Comparison of ENCODE assay signal across 9 cellular contexts in the genomic region with DNA sequence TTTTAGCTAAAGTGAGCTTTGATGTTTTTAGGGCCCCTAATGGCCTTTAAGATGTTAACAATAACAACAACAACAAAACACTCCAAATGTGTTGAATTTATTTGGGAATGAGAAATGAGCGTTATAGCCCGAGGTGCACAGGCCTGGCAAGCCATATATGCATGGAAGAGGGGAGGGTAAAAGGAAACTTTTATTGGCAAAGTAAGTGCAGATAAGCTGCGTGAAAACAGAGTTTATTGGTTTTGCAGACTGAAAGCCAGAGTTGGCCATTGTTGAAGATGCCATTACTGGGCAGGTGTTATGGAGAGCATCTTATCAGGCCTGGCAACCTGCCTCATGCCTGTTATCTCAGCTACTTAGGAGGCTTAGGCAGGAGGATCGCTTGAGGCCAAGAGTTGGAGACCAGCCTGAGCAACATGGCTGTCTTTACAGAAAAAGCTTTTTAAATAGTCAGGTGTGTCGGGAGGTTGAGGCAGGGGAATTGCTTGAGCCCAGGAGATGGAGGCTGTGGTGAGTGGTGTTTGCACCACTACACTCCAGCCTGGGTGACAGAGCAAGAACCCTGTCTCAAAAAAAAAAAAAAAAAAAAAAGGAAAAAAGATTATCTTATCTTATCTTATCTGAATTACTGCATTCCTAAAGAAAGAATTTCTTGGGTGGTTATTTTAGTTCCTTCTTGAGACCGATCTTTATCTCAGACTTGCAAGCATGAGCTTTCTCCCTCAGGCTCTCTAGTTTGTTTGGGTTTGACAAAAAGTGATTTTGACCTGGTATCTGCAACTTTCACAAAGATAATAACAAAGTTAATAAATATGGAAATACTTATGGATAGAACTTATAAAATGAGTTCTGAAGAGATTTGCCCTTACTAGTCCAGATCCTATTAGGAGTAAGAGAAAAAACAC. TPM values are rescaled to one million over a fixed set of nuclear protein-coding genes. Genes with fewer than 3 reads are reported as not detected.
DNase-seq lines count a peak whose midpoint lies in the region; ATAC-seq lines count a peak whose summit lies in the region.
"Had no signal": no experiment of that assay in that cellular context is flagged by ENCODE, and none has a peak within 500 bp of the region (broad histone marks: within the 10 kb centered on the region; RNA-seq: fewer than 3 reads in every experiment).

No MANE protein-coding gene starts in this region.

- H3K4me3 ChIP-seq in iPS-18c (ENCODE audit: insufficient read depth, low read depth, low read length) = peak overlapping the region; percentile 88; the same call in 1 of the 2 replicates

- no peaks in the 10 kb centered on the region for H3K9me3 Mint-ChIP-seq in activated CD4-positive, alpha-beta T cell treated with anti-CD3 and anti-CD28 coated beads, Interleukin-2, amount 10 ng/mL, durations not matched to agents 24 days and 14 days
- H3K9me3 Mint-ChIP-seq in activated naive CD8-positive, alpha-beta T cell (ENCODE audit: low read depth) = no peaks in the 10 kb centered on the region

- DNase-seq in activated CD4-positive, alpha-beta T cell treated with anti-CD3 and anti-CD28 coated beads, Interleukin-2, amount 10 ng/mL, durations not matched to agents 24 days and 14 days = no peak
- DNase-seq in activated CD4-positive, alpha-beta T cell treated with anti-CD3 and anti-CD28 coated beads, Interleukin-2, amount 50 U/mL, for 4 hours = no peak
- no peak for DNase-seq in substantia nigra (lab: John Stamatoyannopoulos, UW)
- no peak for DNase-seq in DMS153 treated with DMSO at 0.1 percent for 48 hours (lab: John Stamatoyannopoulos, UW; ENCODE audit: unreplicated experiment)
- no peak for DNase-seq in hepatic stellate cell (ENCODE audit: low spot score)
- DNase-seq: AML-193 had no signal

- ATAC-seq in GM18868 (IDR thresholded peaks at IDR 0.05; ENCODE audit: unreplicated experiment) = no peak

- intact Hi-C loops in activated CD4-positive, alpha-beta T cell treated with anti-CD3 and anti-CD28 coated beads, Interleukin-2, amount 10 ng/mL, durations not matched to agents 24 days and 14 days (cut with micrococcal nuclease) = loop anchor here (2.0 to 5.0 kb wide), 2 partner anchors 39 to 693 kb away; a partner anchor contains a TSS

- no peak overlapping the region for H3K27ac Mint-ChIP-seq in activated CD4-positive, alpha-beta T cell treated with anti-CD3 and anti-CD28 coated beads, Interleukin-2, amount 10 ng/mL, durations not matched to agents 24 days and 14 days
- H3K27ac Mint-ChIP-seq in activated naive CD8-positive, alpha-beta T cell = peak overlapping the region; percentile 54

- H3K4me1 Mint-ChIP-seq in activated CD4-positive, alpha-beta T cell treated with anti-CD3 and anti-CD28 coated beads, Interleukin-2, amount 10 ng/mL, durations not matched to agents 24 days and 14 days = peaks cover 18% of the 10 kb centered on the region
- peaks cover 35% of the 10 kb centered on the region for H3K4me1 Mint-ChIP-seq in activated naive CD8-positive, alpha-beta T cell (ENCODE audit: low read depth)

- no peaks in the 10 kb centered on the region for H3K27me3 Mint-ChIP-seq in activated CD4-positive, alpha-beta T cell treated with anti-CD3 and anti-CD28 coated beads, Interleukin-2, amount 10 ng/mL, durations not matched to agents 24 days and 14 days
- H3K27me3 Mint-ChIP-seq in activated naive CD8-positive, alpha-beta T cell = no peaks in the 10 kb centered on the region

- no peaks in the 10 kb centered on the region for H3K9me3 ChIP-seq in iPS-18c (ENCODE audit: control insufficient read depth, insufficient read depth, low read length)

- no peaks in the 10 kb centered on the region for H3K36me3 Mint-ChIP-seq in activated CD4-positive, alpha-beta T cell treated with anti-CD3 and anti-CD28 coated beads, Interleukin-2, amount 10 ng/mL, durations not matched to agents 24 days and 14 days (ENCODE audit: low read depth)
- no peaks in the 10 kb centered on the region for H3K36me3 Mint-ChIP-seq in activated naive CD8-positive, alpha-beta T cell

- peak overlapping the region; percentile 56 for H3K4me3 Mint-ChIP-seq in activated CD4-positive, alpha-beta T cell treated with anti-CD3 and anti-CD28 coated beads, Interleukin-2, amount 10 ng/mL, durations not matched to agents 24 days and 14 days
- peak overlapping the region; percentile 80 for H3K4me3 Mint-ChIP-seq in activated naive CD8-positive, alpha-beta T cell

- H3K27ac ChIP-seq in substantia nigra (ENCODE audit: low read depth, low read length, poor library complexity, severe bottlenecking) = peak overlapping the region; percentile 81

RNA-seq across cellular contexts. Expression of a gene that starts 1.7 kb away (rescaled TPM):
- 5.0 and 5.1 TPM in 2 replicates for total RNA-seq in activated CD4-positive, alpha-beta T cell treated with anti-CD3 and anti-CD28 coated beads, Interleukin-2, amount 10 ng/mL, durations not matched to agents 24 days and 14 days

RNA-seq across cellular contexts. Expression of a gene that starts 19.0 kb away (rescaled TPM):
- total RNA-seq in activated CD4-positive, alpha-beta T cell treated with anti-CD3 and anti-CD28 coated beads, Interleukin-2, amount 10 ng/mL, durations not matched to agents 24 days and 14 days = 29.8 and 32.9 TPM in 2 replicates
